Comparison of ENCODE assay signal across 8 cellular contexts in genomic region chr10:13788701-13789447, GRCh38.
DNase-seq lines count a peak whose midpoint lies in the region; ATAC-seq and TF ChIP-seq lines count a peak whose summit lies in the region.

No MANE protein-coding gene starts in this region.

- H3K9me2 ChIP-seq in GM23338 (ENCODE audit: insufficient read depth), result no peaks in the 10 kb centered on the region

- H3K27ac Mint-ChIP-seq in GM23338, result peak overlapping the region; percentile 90
- peak overlapping the region; percentile 91 for H3K27ac Mint-ChIP-seq in activated naive CD8-positive, alpha-beta T cell

- peaks cover 15% of the 10 kb centered on the region for H3K4me1 Mint-ChIP-seq in GM23338
- peaks cover 28% of the 10 kb centered on the region for H3K4me1 Mint-ChIP-seq in activated naive CD8-positive, alpha-beta T cell (ENCODE audit: low read depth)

- H3K9me3 ChIP-seq in iPS-20b (ENCODE audit: insufficient read depth, low read depth, low read length) (no peaks in the 10 kb centered on the region), spleen (no peaks in the 10 kb centered on the region), colonic mucosa (no peaks in the 10 kb centered on the region)

- H3K27me3 ChIP-seq in GM23338 (ENCODE audit: insufficient read depth) (no peaks in the 10 kb centered on the region), iPS-20b (ENCODE audit: insufficient read depth, low read length) (no peaks in the 10 kb centered on the region), spleen (replicated peaks in 1 of 7) (no peaks in the 10 kb centered on the region), colonic mucosa (no peaks in the 10 kb centered on the region)

- no peaks in the 10 kb centered on the region for H3K36me3 ChIP-seq in GM23338 (ENCODE audit: insufficient read depth)
- H3K36me3 ChIP-seq in iPS-20b (ENCODE audit: insufficient read depth, low read depth, low read length), result peaks cover 18% of the 10 kb centered on the region; the same call in 1 of the 2 replicates
- peaks cover 0 to 8% (median 0%) of the 10 kb centered on the region in 6 donors for H3K36me3 ChIP-seq in spleen
- H3K36me3 ChIP-seq in colonic mucosa, result no peaks in the 10 kb centered on the region

- 63 to 73% (median 71%) methylated on average over 9 of the region's 9 CpGs for WGBS in spleen, 5 donors

- H3K27ac ChIP-seq in GM23338 (ENCODE audit: low read depth), result peak overlapping the region; percentile 83; the same call in 1 of the 2 replicates
- H3K27ac ChIP-seq in iPS-20b (ENCODE audit: low read length), result peak overlapping the region; percentile 31
- H3K27ac ChIP-seq in spleen, result peak overlapping the region in 7 of 8 donors; percentile 14 to 85 (median 76)
- H3K27ac ChIP-seq in colonic mucosa, result no peak overlapping the region

- H3K36me3 Mint-ChIP-seq in GM23338 (ENCODE audit: low read depth), result peaks cover 4% of the 10 kb centered on the region; the same call in 2 of the 3 replicates
- H3K36me3 Mint-ChIP-seq in activated naive CD8-positive, alpha-beta T cell, result no peaks in the 10 kb centered on the region

- H3K4me1 ChIP-seq in GM23338 (ENCODE audit: insufficient read depth), result no peaks in the 10 kb centered on the region; the same call in 1 of the 2 replicates
- no peaks in the 10 kb centered on the region for H3K4me1 ChIP-seq in iPS-20b (ENCODE audit: insufficient read depth, low read length)
- H3K4me1 ChIP-seq in spleen, result peaks cover 17 to 70% (median 43%) of the 10 kb centered on the region in 6 donors
- H3K4me1 ChIP-seq in colonic mucosa, result no peaks in the 10 kb centered on the region

- ATAC-seq in GM23338 (no peak), GM19467 (IDR thresholded peaks at IDR 0.05; ENCODE audit: unreplicated experiment) (no peak)

- no peak for TF ChIP-seq CTCF in GM23338 (conservative IDR thresholded peaks at IDR 0.05; ENCODE audit: low read depth in 2 of 2)
- no peak for TF ChIP-seq CTCF in spleen (IDR thresholded peaks at IDR 0.05 in 8 of 11, conservative IDR thresholded peaks at IDR 0.05 in 3 of 11)
- no peak for TF ChIP-seq CTCF in colonic mucosa (IDR thresholded peaks at IDR 0.05)

- no peak for TF ChIP-seq POLR2A in spleen (IDR thresholded peaks at IDR 0.05)

- no peaks in the 10 kb centered on the region for H3F3A ChIP-seq in GM23338 (replicated peaks; ENCODE audit: low read depth)

- DNase-seq in GM23338 (ENCODE audit: low spot score) (no peak), spleen (no peak), colonic mucosa (no peak), NCI-H2029 treated with DMSO at 0.1 percent for 48 hours (lab: John Stamatoyannopoulos, UW) (no peak)
- DNase-seq in effector CD8-positive, alpha-beta T cell (lab: John Stamatoyannopoulos, UW), result no peak

- no peak overlapping the region; the same call in 2 of the 3 replicates for H3K4me3 Mint-ChIP-seq in GM23338
- peak overlapping the region; percentile 44 for H3K4me3 Mint-ChIP-seq in activated naive CD8-positive, alpha-beta T cell

- no peak overlapping the region for H3K4me2 ChIP-seq in GM23338

- no peak overlapping the region for H2AFZ ChIP-seq in GM23338

- no peak overlapping the region; the same call in 1 of the 2 replicates for H3K9ac ChIP-seq in iPS-20b (ENCODE audit: low read depth, low read length)
- H3K9ac ChIP-seq in colonic mucosa (ENCODE audit: low read depth in 2 of 2, low read length in 2 of 2), result peak overlapping the region in 1 of 2 donors; percentile 48

- no peaks in the 10 kb centered on the region; the same call in 2 of the 3 replicates for H3K9me3 Mint-ChIP-seq in GM23338
- H3K9me3 Mint-ChIP-seq in activated naive CD8-positive, alpha-beta T cell (ENCODE audit: low read depth), result no peaks in the 10 kb centered on the region

- intact Hi-C loops in spleen (cut with DNase I; ENCODE audit: low total_unique reads) (loop anchor here (10.0 kb wide), 2 partner anchors 306 to 396 kb away; no protein-coding TSS in a partner anchor), colonic mucosa (cut with DNase I) (loop anchor here (10.0 kb wide), 2 partner anchors 306 to 686 kb away; no protein-coding TSS in a partner anchor)

- no peaks in the 10 kb centered on the region for H4K20me1 ChIP-seq in GM23338 (replicated peaks; ENCODE audit: insufficient read depth)

- H3K79me2 ChIP-seq in GM23338 (replicated peaks; ENCODE audit: insufficient read depth), result no peaks in the 10 kb centered on the region

- no peak overlapping the region for H3K4me3 ChIP-seq in GM23338
- no peak overlapping the region for H3K4me3 ChIP-seq in iPS-20b (ENCODE audit: low read length)
- no peak overlapping the region for H3K4me3 ChIP-seq in spleen
- no peak overlapping the region for H3K4me3 ChIP-seq in colonic mucosa

- peaks cover 6% of the 10 kb centered on the region for H3K27me3 Mint-ChIP-seq in GM23338 (ENCODE audit: insufficient read depth, low read depth, poor library complexity)
- H3K27me3 Mint-ChIP-seq in activated naive CD8-positive, alpha-beta T cell, result no peaks in the 10 kb centered on the region

TF ChIP-seq in GM23338, 12 proteins besides CTCF, POLR2A, EP300 and RAD21 (continues in another document):
- TF ChIP-seq, protein P1, sequence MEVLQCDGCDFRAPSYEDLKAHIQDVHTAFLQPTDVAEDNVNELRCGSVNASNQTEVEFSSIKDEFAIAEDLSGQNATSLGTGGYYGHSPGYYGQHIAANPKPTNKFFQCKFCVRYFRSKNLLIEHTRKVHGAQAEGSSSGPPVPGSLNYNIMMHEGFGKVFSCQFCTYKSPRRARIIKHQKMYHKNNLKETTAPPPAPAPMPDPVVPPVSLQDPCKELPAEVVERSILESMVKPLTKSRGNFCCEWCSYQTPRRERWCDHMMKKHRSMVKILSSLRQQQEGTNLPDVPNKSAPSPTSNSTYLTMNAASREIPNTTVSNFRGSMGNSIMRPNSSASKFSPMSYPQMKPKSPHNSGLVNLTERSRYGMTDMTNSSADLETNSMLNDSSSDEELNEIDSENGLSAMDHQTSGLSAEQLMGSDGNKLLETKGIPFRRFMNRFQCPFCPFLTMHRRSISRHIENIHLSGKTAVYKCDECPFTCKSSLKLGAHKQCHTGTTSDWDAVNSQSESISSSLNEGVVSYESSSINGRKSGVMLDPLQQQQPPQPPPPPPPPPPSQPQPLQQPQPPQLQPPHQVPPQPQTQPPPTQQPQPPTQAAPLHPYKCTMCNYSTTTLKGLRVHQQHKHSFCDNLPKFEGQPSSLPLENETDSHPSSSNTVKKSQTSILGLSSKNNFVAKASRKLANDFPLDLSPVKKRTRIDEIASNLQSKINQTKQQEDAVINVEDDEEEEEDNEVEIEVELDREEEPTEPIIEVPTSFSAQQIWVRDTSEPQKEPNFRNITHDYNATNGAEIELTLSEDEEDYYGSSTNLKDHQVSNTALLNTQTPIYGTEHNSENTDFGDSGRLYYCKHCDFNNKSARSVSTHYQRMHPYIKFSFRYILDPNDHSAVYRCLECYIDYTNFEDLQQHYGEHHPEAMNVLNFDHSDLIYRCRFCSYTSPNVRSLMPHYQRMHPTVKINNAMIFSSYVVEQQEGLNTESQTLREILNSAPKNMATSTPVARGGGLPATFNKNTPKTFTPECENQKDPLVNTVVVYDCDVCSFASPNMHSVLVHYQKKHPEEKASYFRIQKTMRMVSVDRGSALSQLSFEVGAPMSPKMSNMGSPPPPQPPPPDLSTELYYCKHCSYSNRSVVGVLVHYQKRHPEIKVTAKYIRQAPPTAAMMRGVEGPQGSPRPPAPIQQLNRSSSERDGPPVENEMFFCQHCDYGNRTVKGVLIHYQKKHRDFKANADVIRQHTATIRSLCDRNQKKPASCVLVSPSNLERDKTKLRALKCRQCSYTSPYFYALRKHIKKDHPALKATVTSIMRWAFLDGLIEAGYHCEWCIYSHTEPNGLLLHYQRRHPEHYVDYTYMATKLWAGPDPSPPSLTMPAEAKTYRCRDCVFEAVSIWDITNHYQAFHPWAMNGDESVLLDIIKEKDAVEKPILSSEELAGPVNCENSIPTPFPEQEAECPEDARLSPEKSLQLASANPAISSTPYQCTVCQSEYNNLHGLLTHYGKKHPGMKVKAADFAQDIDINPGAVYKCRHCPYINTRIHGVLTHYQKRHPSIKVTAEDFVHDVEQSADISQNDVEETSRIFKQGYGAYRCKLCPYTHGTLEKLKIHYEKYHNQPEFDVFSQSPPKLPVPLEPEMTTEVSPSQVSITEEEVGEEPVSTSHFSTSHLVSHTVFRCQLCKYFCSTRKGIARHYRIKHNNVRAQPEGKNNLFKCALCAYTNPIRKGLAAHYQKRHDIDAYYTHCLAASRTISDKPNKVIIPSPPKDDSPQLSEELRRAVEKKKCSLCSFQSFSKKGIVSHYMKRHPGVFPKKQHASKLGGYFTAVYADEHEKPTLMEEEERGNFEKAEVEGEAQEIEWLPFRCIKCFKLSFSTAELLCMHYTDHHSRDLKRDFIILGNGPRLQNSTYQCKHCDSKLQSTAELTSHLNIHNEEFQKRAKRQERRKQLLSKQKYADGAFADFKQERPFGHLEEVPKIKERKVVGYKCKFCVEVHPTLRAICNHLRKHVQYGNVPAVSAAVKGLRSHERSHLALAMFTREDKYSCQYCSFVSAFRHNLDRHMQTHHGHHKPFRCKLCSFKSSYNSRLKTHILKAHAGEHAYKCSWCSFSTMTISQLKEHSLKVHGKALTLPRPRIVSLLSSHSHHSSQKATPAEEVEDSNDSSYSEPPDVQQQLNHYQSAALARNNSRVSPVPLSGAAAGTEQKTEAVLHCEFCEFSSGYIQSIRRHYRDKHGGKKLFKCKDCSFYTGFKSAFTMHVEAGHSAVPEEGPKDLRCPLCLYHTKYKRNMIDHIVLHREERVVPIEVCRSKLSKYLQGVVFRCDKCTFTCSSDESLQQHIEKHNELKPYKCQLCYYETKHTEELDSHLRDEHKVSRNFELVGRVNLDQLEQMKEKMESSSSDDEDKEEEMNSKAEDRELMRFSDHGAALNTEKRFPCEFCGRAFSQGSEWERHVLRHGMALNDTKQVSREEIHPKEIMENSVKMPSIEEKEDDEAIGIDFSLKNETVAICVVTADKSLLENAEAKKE (CRISPR knock-in tag; IDR thresholded peaks at IDR 0.05), result no peak
- TF ChIP-seq ZNF114 (CRISPR knock-in tag; IDR thresholded peaks at IDR 0.05), result no peak
- TF ChIP-seq ETS1 (IDR thresholded peaks at IDR 0.05), result no peak
- no peak for TF ChIP-seq ZNF331 (CRISPR knock-in tag; IDR thresholded peaks at IDR 0.05; ENCODE audit: low read depth)
